8 cellular contexts compared by ENCODE assay signal in the genomic region with DNA sequence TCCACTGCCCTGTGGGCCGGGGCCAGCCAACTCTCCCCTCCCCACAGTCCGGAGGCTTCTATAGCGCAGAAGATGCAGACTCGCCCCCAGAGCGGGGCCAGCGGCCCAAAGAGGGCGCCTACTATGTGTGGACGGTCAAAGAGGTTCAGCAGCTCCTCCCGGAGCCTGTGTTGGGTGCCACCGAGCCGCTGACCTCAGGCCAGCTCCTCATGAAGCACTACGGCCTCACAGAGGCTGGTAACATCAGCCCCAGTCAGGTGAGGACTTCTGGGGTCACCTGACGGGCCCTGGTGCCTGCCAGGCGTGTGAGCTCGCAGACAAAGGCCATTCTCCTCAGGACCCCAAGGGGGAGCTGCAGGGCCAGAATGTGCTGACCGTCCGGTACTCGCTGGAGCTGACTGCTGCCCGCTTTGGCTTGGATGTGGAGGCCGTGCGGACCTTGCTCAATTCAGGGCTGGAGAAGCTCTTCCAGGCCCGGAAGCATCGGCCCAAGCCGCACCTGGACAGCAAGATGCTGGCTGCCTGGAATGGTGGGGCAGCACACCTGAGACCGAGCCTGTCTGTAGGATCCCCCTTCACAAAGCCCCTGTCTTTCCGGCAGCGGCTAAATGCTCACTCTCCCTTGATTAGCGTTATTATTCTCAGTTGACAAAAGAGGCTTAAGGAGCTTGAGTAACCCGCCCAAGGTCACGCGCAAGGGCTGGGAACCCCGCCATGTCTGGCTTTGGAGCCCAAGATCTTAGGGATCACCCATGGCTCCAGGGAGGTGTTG. TPM values are rescaled to one million over a fixed set of nuclear protein-coding genes. Genes with fewer than 3 reads are reported as not detected.
DNase-seq lines count a peak whose midpoint lies in the region; ATAC-seq and TF ChIP-seq lines count a peak whose summit lies in the region.

No MANE protein-coding gene starts in this region.

- no peaks in the 10 kb centered on the region for H3K27me3 ChIP-seq in BE2C
- no peaks in the 10 kb centered on the region for H3K27me3 ChIP-seq in Peyer's patch

- H3K4me3 ChIP-seq in BE2C (ENCODE audit: low read depth, low read length) = no peak overlapping the region
- no peak overlapping the region for H3K4me3 ChIP-seq in Peyer's patch
- no peak overlapping the region for H3K4me3 ChIP-seq in epithelial cell of esophagus (ENCODE audit: low read length)

- POLR2A ChIA-PET in HEK293T (lab: Yijun Ruan, JAX) = interaction anchor here (0.8 to 1.8 kb wide), 6 partner anchors 9 to 212 kb away, joined by 3 to 15 read pairs (median 4); partner anchors contain the start of genes CACNA1G and LUC7L3

- H3K4me1 ChIP-seq in BE2C (peaks cover 4% of the 10 kb centered on the region), Peyer's patch (peaks cover 0 to 11% (median 5%) of the 10 kb centered on the region in 4 donors)

- CTCF ChIA-PET in HEK293T (lab: Yijun Ruan, JAX) = interaction anchor here (0.6 to 5.7 kb wide), 24 partner anchors 9 to 232 kb away, joined by 3 to 91 read pairs (median 4); partner anchors contain the start of gene CACNA1G

- no peaks in the 10 kb centered on the region for H3K9me3 ChIP-seq in BE2C
- H3K9me3 ChIP-seq in Peyer's patch = no peaks in the 10 kb centered on the region

- no peak overlapping the region for H3K27ac ChIP-seq in Peyer's patch

- TF ChIP-seq CTCF in BE2C (IDR thresholded peaks at IDR 0.05; ENCODE audit: low read depth, low read length) (peak; percentile 93), Peyer's patch (IDR thresholded peaks at IDR 0.05) (peak in 5 of 6 experiments; percentile 22 to 74 (median 65)), epithelial cell of esophagus (IDR thresholded peaks at IDR 0.05; ENCODE audit: insufficient read depth, low read depth, low read length, missing control alignments) (peak; percentile 63)

- H3K36me3 ChIP-seq in BE2C (no peaks in the 10 kb centered on the region), Peyer's patch (peaks cover 0 to 23% (median 0%) of the 10 kb centered on the region in 3 donors)

- TF ChIP-seq POLR2A in Peyer's patch (IDR thresholded peaks at IDR 0.05) = no peak

- ATAC-seq in HG02852 (IDR thresholded peaks at IDR 0.05; ENCODE audit: unreplicated experiment) (no peak), HG03354 (IDR thresholded peaks at IDR 0.05; ENCODE audit: poor library complexity, severe bottlenecking, unreplicated experiment) (no peak)

- DNase-seq in BE2C (peak; percentile 87), HEK293T (ENCODE audit: extremely low spot score) (peak; percentile 80), Peyer's patch (peak in 1 of 3 donors; percentile 73), epithelial cell of esophagus (ENCODE audit: low read depth) (peak; percentile 70), myocyte (ENCODE audit: low read depth) (peak; percentile 67)
- no peak for DNase-seq in effector CD8-positive, alpha-beta T cell (lab: John Stamatoyannopoulos, UW)

TF ChIP-seq in HEK293T, 16 proteins besides CTCF, POLR2A, EP300 and RAD21:
- TF ChIP-seq ARNT (IDR thresholded peaks at IDR 0.05) (peak; percentile 2; the same call in 1 of the 2 replicates), ZNF384 (IDR thresholded peaks at IDR 0.05) (no peak)

RNA-seq across cellular contexts. Expression of gene SPATA20, which starts 3.9 kb away (rescaled TPM):
- 107 TPM for polyA plus RNA-seq in BE2C (2012; ENCODE audit: insufficient read depth, insufficient read length, low read depth)
- total RNA-seq in Peyer's patch (100 to 1,000 TPM in 3 of 4 donors, 10 to 100 TPM in 1; 75.1 to 125 (median 110) TPM), myocyte (45.9 and 50.3 TPM in 2 replicates)
- polyA plus RNA-seq in myocyte (2012) = 39.6 TPM

RNA-seq across cellular contexts. Expression of gene CACNA1G, which starts 9.7 kb away (rescaled TPM):
- polyA plus RNA-seq in BE2C (2012; ENCODE audit: insufficient read depth, insufficient read length, low read depth) = 0.14 TPM
- not detected for total RNA-seq in Peyer's patch
- total RNA-seq in myocyte = 0.03 and 0.10 TPM in 2 replicates
- polyA plus RNA-seq in myocyte (2012) = 0.15 TPM

RNA-seq across cellular contexts. Expression of gene EPN3, which starts 18.3 kb away (rescaled TPM):
- polyA plus RNA-seq in BE2C (2012; ENCODE audit: insufficient read depth, insufficient read length, low read depth) = 0.52 TPM
- total RNA-seq in Peyer's patch = 10 to 100 TPM in 2 of 4 donors, 1 to 10 TPM in 2; 3.0 to 17.3 (median 13.0) TPM
- not detected in 2 replicates for total RNA-seq in myocyte
- not detected for polyA plus RNA-seq in myocyte (2012)

RNA-seq across cellular contexts. Expression of gene MYCBPAP, which starts 42.6 kb away (rescaled TPM):
- not detected for polyA plus RNA-seq in BE2C (2012; ENCODE audit: insufficient read depth, insufficient read length, low read depth)
- total RNA-seq in Peyer's patch (1 to 10 TPM in 1 of 4 donors, under 1 TPM in 1, not detected in 2; 0.53 to 1.1 TPM), myocyte (0.35 and 0.52 TPM in 2 replicates)
- 0.77 TPM for polyA plus RNA-seq in myocyte (2012)
